9 cellular contexts compared by ENCODE assay signal in genomic region chr7:35729061-35729783, GRCh38. TPM values are rescaled to one million over a fixed set of nuclear protein-coding genes. Genes with fewer than 3 reads are reported as not detected.
DNase-seq lines count a peak whose midpoint lies in the region; ATAC-seq and FAIRE-seq lines count a peak whose summit lies in the region.
"Had no signal": no experiment of that assay in that cellular context is flagged by ENCODE, and none has a peak within 500 bp of the region (broad histone marks: within the 10 kb centered on the region; RNA-seq: fewer than 3 reads in every experiment).

No MANE protein-coding gene starts in this region.

- H3K36me3 Mint-ChIP-seq in activated CD4-positive, alpha-beta T cell treated with anti-CD3 and anti-CD28 coated beads, Interleukin-2, amount 10 ng/mL, durations not matched to agents 7 days and 5 days (ENCODE audit: low read depth) = peaks cover 1% of the 10 kb centered on the region

- H3K27me3 ChIP-seq in BLaER1 (no peaks in the 10 kb centered on the region), muscle layer of colon (ENCODE audit: control insufficient read depth in 1 of 2, insufficient read depth in 2 of 2, low read length in 2 of 2) (no peaks in the 10 kb centered on the region)
- H3K27me3 ChIP-seq: neutrophil had no signal

- POLR2A ChIA-PET in activated CD4-positive, alpha-beta T cell treated with anti-CD3 and anti-CD28 coated beads, Interleukin-2, amount 10 ng/mL, durations not matched to agents 7 days and 5 days (lab: Charles Lee) = interaction anchor here (0.6 to 0.9 kb wide), 2 partner anchors 72 to 91 kb away, joined by 4 read pairs; partner anchors contain the start of gene SEPTIN7

- peaks cover 55% of the 10 kb centered on the region for H3K4me1 ChIP-seq in BLaER1
- H3K4me1 ChIP-seq in muscle layer of colon (ENCODE audit: insufficient read depth, low read length) = peaks cover 43% of the 10 kb centered on the region

- CTCF ChIA-PET in activated CD4-positive, alpha-beta T cell treated with anti-CD3 and anti-CD28 coated beads, Interleukin-2, amount 10 ng/mL, durations not matched to agents 7 days and 5 days (lab: Charles Lee) = interaction anchor here (0.6 to 4.7 kb wide), 5 partner anchors 19 to 151 kb away, joined by 3 to 15 read pairs (median 4); no protein-coding TSS in a partner anchor

- H3K36me3 ChIP-seq in BLaER1 = no peaks in the 10 kb centered on the region
- no peaks in the 10 kb centered on the region for H3K36me3 ChIP-seq in muscle layer of colon (ENCODE audit: insufficient read depth, low read length)
- H3K36me3 ChIP-seq: neutrophil had no signal

- FAIRE-seq in RCC 7860 (lab: Jason Lieb, UNC) = no peak

- no peaks in the 10 kb centered on the region for H4K20me1 ChIP-seq in BLaER1

- peaks cover 3% of the 10 kb centered on the region for H3K9me3 Mint-ChIP-seq in activated CD4-positive, alpha-beta T cell treated with anti-CD3 and anti-CD28 coated beads, Interleukin-2, amount 10 ng/mL, durations not matched to agents 7 days and 5 days

- H3K9ac ChIP-seq in BLaER1 (no peak overlapping the region), muscle layer of colon (ENCODE audit: low read length) (no peak overlapping the region)

- H3K4me1 Mint-ChIP-seq in activated CD4-positive, alpha-beta T cell treated with anti-CD3 and anti-CD28 coated beads, Interleukin-2, amount 10 ng/mL, durations not matched to agents 7 days and 5 days = peaks cover 58% of the 10 kb centered on the region

- H3K27me3 Mint-ChIP-seq in activated CD4-positive, alpha-beta T cell treated with anti-CD3 and anti-CD28 coated beads, Interleukin-2, amount 10 ng/mL, durations not matched to agents 7 days and 5 days = peaks cover 3% of the 10 kb centered on the region

- H3K27ac Mint-ChIP-seq in activated CD4-positive, alpha-beta T cell treated with anti-CD3 and anti-CD28 coated beads, Interleukin-2, amount 10 ng/mL, durations not matched to agents 7 days and 5 days = peak overlapping the region; percentile 43

- DNase-seq in activated CD4-positive, alpha-beta T cell treated with anti-CD3 and anti-CD28 coated beads, Interleukin-2, amount 10 ng/mL, durations not matched to agents 7 days and 5 days = peak; percentile 22
- DNase-seq in RCC 7860 (ENCODE audit: low spot score) (no peak), epidermal melanocyte (ENCODE audit: insufficient read length, low spot score) (no peak), iPS-NIHi11 (ENCODE audit: low spot score) (no peak)

- H3K9me3 ChIP-seq in BLaER1 (no peaks in the 10 kb centered on the region), muscle layer of colon (ENCODE audit: low read length) (no peaks in the 10 kb centered on the region)
- H3K9me3 ChIP-seq: neutrophil had no signal

- peak overlapping the region; percentile 51 for H3K4me2 ChIP-seq in BLaER1

- peak; percentile 44 for ATAC-seq in GM19035 (IDR thresholded peaks at IDR 0.05; ENCODE audit: unreplicated experiment)
- peak; percentile 46 for ATAC-seq in HG03108 (IDR thresholded peaks at IDR 0.05; ENCODE audit: unreplicated experiment)

- H3K4me3 Mint-ChIP-seq in activated CD4-positive, alpha-beta T cell treated with anti-CD3 and anti-CD28 coated beads, Interleukin-2, amount 10 ng/mL, durations not matched to agents 7 days and 5 days = no peak overlapping the region

- no peak overlapping the region; the same call in 1 of the 2 replicates for H3K27ac ChIP-seq in BLaER1
- peak overlapping the region; percentile 65 for H3K27ac ChIP-seq in muscle layer of colon (ENCODE audit: low read depth, low read length)
- H3K27ac ChIP-seq: neutrophil had no signal

- H3K4me3 ChIP-seq in BLaER1 (no peak overlapping the region), muscle layer of colon (ENCODE audit: low read depth in 1 of 2, low read length in 2 of 2) (peak overlapping the region in 1 of 2 donors; percentile 9)

RNA-seq across cellular contexts. Expression of gene HERPUD2, which starts 34.3 kb away (rescaled TPM):
- total RNA-seq in activated CD4-positive, alpha-beta T cell treated with anti-CD3 and anti-CD28 coated beads, Interleukin-2, amount 10 ng/mL, durations not matched to agents 7 days and 5 days = 10 to 100 TPM; 40.6 to 45.9 TPM
